ENCODE assay signal across 23 cellular contexts in genomic region chr14:68366656-68367055, GRCh38.
A peak's percentile ranks its signal among the peaks of the same experiment; 100 is the strongest.
DNase-seq lines count a peak whose midpoint lies in the region; ATAC-seq and TF ChIP-seq lines count a peak whose summit lies in the region.
"Had no signal": no experiment of that assay in that cellular context is flagged by ENCODE, and none has a peak within 500 bp of the region (broad histone marks: within the 10 kb centered on the region; RNA-seq: fewer than 3 reads in every experiment).

No MANE protein-coding gene starts in this region.

- in situ Hi-C loops in transverse colon (cut with MboI; ENCODE audit: low pct_ligation_motif_present in 1 of 4, low pct_unique_long_range_greater_than_20kb in 1 of 4, low sequenced_read_pairs in 3 of 4) = no loop called here

- no peak for TF ChIP-seq CTCF in brain (conservative IDR thresholded peaks at IDR 0.05)
- TF ChIP-seq CTCF in transverse colon (IDR thresholded peaks at IDR 0.05) = no peak

- H3K36me3 Mint-ChIP-seq in brain = no peaks in the 10 kb centered on the region
- H3K36me3 Mint-ChIP-seq in naive B cell = no peaks in the 10 kb centered on the region
- H3K36me3 Mint-ChIP-seq: activated CD4-positive, alpha-beta memory T cell treated with anti-CD3 and anti-CD28 coated beads for 36 hours had no signal

- ATAC-seq in naive B cell (ENCODE audit: low read depth in 2 of 2) (no peak), HG02852 (IDR thresholded peaks at IDR 0.05; ENCODE audit: unreplicated experiment) (no peak)
- ATAC-seq: naive thymus-derived CD4-positive, alpha-beta T cell; pancreas; stimulated activated effector memory CD8-positive, alpha-beta T cell treated with anti-CD3 and anti-CD28 coated beads, Interleukin-12 subunit alpha, Interleukin-12 subunit beta, amount 100 ng/mL, for 72 hours had no signal

- H3K4me3 Mint-ChIP-seq in brain (no peak overlapping the region), naive B cell (no peak overlapping the region)
- H3K4me3 Mint-ChIP-seq: activated CD4-positive, alpha-beta memory T cell treated with anti-CD3 and anti-CD28 coated beads for 36 hours; naive thymus-derived CD4-positive, alpha-beta T cell; stimulated activated effector memory CD8-positive, alpha-beta T cell treated with anti-CD3 and anti-CD28 coated beads, Interleukin-12 subunit alpha, Interleukin-12 subunit beta, amount 100 ng/mL, for 72 hours had no signal

- H3K36me3 ChIP-seq in transverse colon = no peaks in the 10 kb centered on the region
- H3K36me3 ChIP-seq: esophagus muscularis mucosa, pancreas, sigmoid colon had no signal

- no peak for TF ChIP-seq EP300 in transverse colon (IDR thresholded peaks at IDR 0.05; ENCODE audit: low read depth)

- H3K27me3 ChIP-seq in transverse colon = no peaks in the 10 kb centered on the region
- H3K27me3 ChIP-seq: esophagus muscularis mucosa, pancreas, sigmoid colon had no signal

- 88 to 90% methylated on average over 2 of the region's 2 CpGs for WGBS in transverse colon (ENCODE audit: low coverage in 1 of 2), 2 donors

- intact Hi-C loops in transverse colon (cut with DNase I; ENCODE audit: low total_unique reads) = no loop called here

- peak; percentile 88 to 93 for DNase-seq in NCI-H524 (lab: John Stamatoyannopoulos, UW)
- no peak for DNase-seq in naive B cell
- DNase-seq in transverse colon = no peak
- no peak for DNase-seq in activated T-cell treated with anti-CD3 and anti-CD28 coated beads, Interleukin-2, amount 50 U/mL, for 48 hours
- no peak for DNase-seq in putamen (ENCODE audit: low spot score)
- DNase-seq: activated CD4-positive, alpha-beta memory T cell treated with anti-CD3 and anti-CD28 coated beads for 36 hours; activated CD4-positive, CD25-positive, alpha-beta regulatory T cell; activated effector memory CD4-positive, alpha-beta T cell treated with anti-CD3 and anti-CD28 coated beads, Interleukin-2, amount 50 U/mL, for 16 hours; COR-L47; effector memory CD4-positive, alpha-beta T cell; kidney; naive thymus-derived CD4-positive, alpha-beta T cell; NCI-H1105 treated with DMSO at 0.1 percent for 48 hours; NCI-H2081 treated with DMSO at 0.1 percent for 48 hours; NCI-H510A; pancreas; sigmoid colon; stimulated activated CD4-positive, alpha-beta T cell treated with anti-CD3 and anti-CD28 coated beads, Interleukin-1b, Interleukin-23, amount 100 ng/mL, for 48 hours had no signal

- H3K27ac ChIP-seq in transverse colon = peak overlapping the region in 3 of 4 donors; percentile 12 to 38 (median 33)
- H3K27ac ChIP-seq: pancreas had no signal

- peak overlapping the region in 3 of 5 experiments; percentile 93 to 99 (median 98) for H3K27ac Mint-ChIP-seq in brain
- peak overlapping the region in 5 of 6 donors; percentile 72 to 96 (median 89) for H3K27ac Mint-ChIP-seq in naive B cell
- H3K27ac Mint-ChIP-seq: activated CD4-positive, alpha-beta memory T cell treated with anti-CD3 and anti-CD28 coated beads for 36 hours; stimulated activated effector memory CD8-positive, alpha-beta T cell treated with anti-CD3 and anti-CD28 coated beads, Interleukin-12 subunit alpha, Interleukin-12 subunit beta, amount 100 ng/mL, for 72 hours had no signal

- H3K4me3 ChIP-seq in transverse colon = no peak overlapping the region
- H3K4me3 ChIP-seq: esophagus muscularis mucosa, lung, pancreas, sigmoid colon had no signal

- H3K27me3 Mint-ChIP-seq in brain = peaks cover 3% of the 10 kb centered on the region
- H3K27me3 Mint-ChIP-seq in naive B cell = no peaks in the 10 kb centered on the region
- H3K27me3 Mint-ChIP-seq: activated CD4-positive, alpha-beta memory T cell treated with anti-CD3 and anti-CD28 coated beads for 36 hours; naive thymus-derived CD4-positive, alpha-beta T cell had no signal

- TF ChIP-seq POLR2A in transverse colon (IDR thresholded peaks at IDR 0.05) = no peak

- H3K4me1 ChIP-seq in transverse colon = peaks cover 0 to 34% (median 9%) of the 10 kb centered on the region in 4 donors

- H3K4me1 Mint-ChIP-seq in brain (peaks cover 84% of the 10 kb centered on the region), naive B cell (peaks cover 62 to 97% (median 75%) of the 10 kb centered on the region in 3 donors)

- no peaks in the 10 kb centered on the region for H3K9me3 ChIP-seq in transverse colon
- H3K9me3 ChIP-seq: esophagus muscularis mucosa, pancreas, sigmoid colon had no signal

- H3K9me3 Mint-ChIP-seq in brain (peaks cover 0 to 2% (median 0%) of the 10 kb centered on the region in 5 experiments), naive B cell (peaks cover 0 to 3% (median 0%) of the 10 kb centered on the region in 7 donors)
- H3K9me3 Mint-ChIP-seq: activated CD4-positive, alpha-beta memory T cell treated with anti-CD3 and anti-CD28 coated beads for 36 hours; naive thymus-derived CD4-positive, alpha-beta T cell; stimulated activated effector memory CD8-positive, alpha-beta T cell treated with anti-CD3 and anti-CD28 coated beads, Interleukin-12 subunit alpha, Interleukin-12 subunit beta, amount 100 ng/mL, for 72 hours had no signal

Comparison
In these comparisons a context has a peak if more than half of its experiments do, and no peak if none do; other contexts are left out.
1. DNase-seq: peak in NCI-H524 (2 of 2); none in naive B cell (single experiment), transverse colon (single experiment), activated T-cell treated with anti-CD3 and anti-CD28 coated beads, Interleukin-2, amount 50 U/mL, for 48 hours (0 of 2) and putamen (single experiment).